25 cellular contexts compared by ENCODE assay signal in genomic region chr1:78668427-78668826, GRCh38.
"Had no signal": no experiment of that assay in that cellular context is flagged by ENCODE, and none has a peak within 500 bp of the region (broad histone marks: within the 10 kb centered on the region; RNA-seq: fewer than 3 reads in every experiment).

No MANE protein-coding gene starts in this region.

- H3K36me3 ChIP-seq: vagina had no signal

- H3K27me3 ChIP-seq: neutrophil, sigmoid colon, stomach, thyroid gland, vagina had no signal

- ATAC-seq: effector memory CD8-positive, alpha-beta T cell; left lobe of liver; mucosa of descending colon; natural killer cell treated with Interleukin-12 subunit alpha and Interleukin-12 subunit beta and Interleukin-15 and Interleukin-18, amount 100 ng/mL, for 72 hours; psoas muscle; right cardiac atrium; stimulated activated effector memory CD8-positive, alpha-beta T cell treated with anti-CD3 and anti-CD28 coated beads, Interleukin-12 subunit alpha, Interleukin-12 subunit beta, amount 100 ng/mL, for 72 hours had no signal

- H3K9me3 ChIP-seq: mucosa of descending colon, neutrophil, psoas muscle, sigmoid colon, stomach, thyroid gland, vagina had no signal

- DNase-seq: cortex of kidney; effector memory CD8-positive, alpha-beta T cell; erythroblast; head of caudate nucleus; kidney; mesenchymal stem cell; mucosa of descending colon; naive B cell; psoas muscle; right cardiac atrium; sigmoid colon; stimulated activated CD4-positive, alpha-beta T cell treated with anti-CD3 and anti-CD28 coated beads, Interleukin-2, amount 100 ng/mL, for 24 hours; stimulated activated CD4-positive, alpha-beta T cell treated with anti-CD3 and anti-CD28 coated beads, Interleukin-4, amount 100 ng/mL, for 24 hours; stimulated activated naive CD4-positive, alpha-beta T cell treated with Interleukin-2 at 50 U/mL for 16 hours; stomach; thyroid gland; trophoblast cell had no signal

- H3K4me3 ChIP-seq: mucosa of descending colon, psoas muscle, sigmoid colon, stomach, thyroid gland, vagina had no signal

- H3K27ac ChIP-seq: neutrophil, parathyroid adenoma, psoas muscle, sigmoid colon, stomach, thyroid gland, vagina had no signal

- H3K27ac Mint-ChIP-seq: effector memory CD8-positive, alpha-beta T cell; mesothelial cell of epicardium; natural killer cell treated with Interleukin-12 subunit alpha and Interleukin-12 subunit beta and Interleukin-15 and Interleukin-18, amount 100 ng/mL, for 72 hours; stimulated activated effector memory CD8-positive, alpha-beta T cell treated with anti-CD3 and anti-CD28 coated beads, Interleukin-12 subunit alpha, Interleukin-12 subunit beta, amount 100 ng/mL, for 72 hours had no signal

- H3K9me3 Mint-ChIP-seq: effector memory CD8-positive, alpha-beta T cell; mesothelial cell of epicardium; naive B cell; natural killer cell treated with Interleukin-12 subunit alpha and Interleukin-12 subunit beta and Interleukin-15 and Interleukin-18, amount 100 ng/mL, for 72 hours; neural crest cell; stimulated activated effector memory CD8-positive, alpha-beta T cell treated with anti-CD3 and anti-CD28 coated beads, Interleukin-12 subunit alpha, Interleukin-12 subunit beta, amount 100 ng/mL, for 72 hours had no signal

- H3K4me1 ChIP-seq: parathyroid adenoma, psoas muscle, sigmoid colon, stomach, thyroid gland, vagina had no signal
